ENCODE assay signal across 23 cellular contexts in genomic region chr10:77431980-77432379, GRCh38.
"Had no signal": no experiment of that assay in that cellular context is flagged by ENCODE, and none has a peak within 500 bp of the region (broad histone marks: within the 10 kb centered on the region; RNA-seq: fewer than 3 reads in every experiment).

No MANE protein-coding gene starts in this region.

- H3K9ac ChIP-seq: KMS-11, SK-N-SH had no signal

- H3K4me2 ChIP-seq: KMS-11, SK-N-SH had no signal

- H3K27ac ChIP-seq: adrenal gland, KMS-11 had no signal

- ATAC-seq: activated CD4-positive, CD25-positive, alpha-beta regulatory T cell treated with anti-CD3 and anti-CD28 coated beads, Interleukin-2, amount 50 U/mL, for 24 hours; activated CD8-positive, alpha-beta T cell treated with anti-CD3 and anti-CD28 coated beads, Interleukin-2, amount 10 ng/mL, durations not matched to agents 7 days and 5 days; Right ventricle myocardium inferior had no signal

- H3K4me3 ChIP-seq: adrenal gland had no signal

- H3K27me3 ChIP-seq: adrenal gland had no signal

- H3K9me3 ChIP-seq: adrenal gland, SK-N-SH had no signal

- H3K36me3 ChIP-seq: adrenal gland had no signal

- DNase-seq: activated CD4-positive, alpha-beta T cell treated with anti-CD3 and anti-CD28 coated beads for 48 hours; activated CD4-positive, alpha-beta T cell treated with anti-CD3 and anti-CD28 coated beads, Interleukin-2, amount 50 U/mL, for 4 hours; activated CD8-positive, alpha-beta memory T cell treated with anti-CD3 and anti-CD28 coated beads, Interleukin-2, amount 50 U/mL, for 48 hours; activated CD8-positive, alpha-beta T cell treated with anti-CD3 and anti-CD28 coated beads, Interleukin-2, amount 10 ng/mL, durations not matched to agents 7 days and 5 days; activated naive CD4-positive, alpha-beta T cell treated with anti-CD3 and anti-CD28 coated beads, Interleukin-2, amount 50 U/mL, for 16 hours; activated naive CD8-positive, alpha-beta T cell treated with anti-CD3 and anti-CD28 coated beads, Interleukin-2, amount 10 ng/mL, durations not matched to agents 7 days and 5 days; activated T-cell treated with anti-CD3 and anti-CD28 coated beads, Interleukin-2, amount 50 U/mL, for 1 hour; adrenal gland; anterior cingulate cortex; NCI-H1092; NCI-H1417; NCI-H1930; NCI-H2171; NCI-H345; NCI-H510A; NK-92 treated with Interleukin-12 subunit alpha and Interleukin-12 subunit beta, amount 100 ng/mL, for 24 hours; OCI-M1; RPMI8226; SK-N-SH; T-helper 1 cell had no signal
